ENCODE assay signal across 12 cellular contexts in genomic region chr18:37698508-37699035, GRCh38.
"Had no signal": no experiment of that assay in that cellular context is flagged by ENCODE, and none has a peak within 500 bp of the region (broad histone marks: within the 10 kb centered on the region; RNA-seq: fewer than 3 reads in every experiment).

No MANE protein-coding gene starts in this region.

- ATAC-seq: left colon; sciatic nerve; stimulated activated naive CD8-positive, alpha-beta T cell treated with anti-CD3 and anti-CD28 coated beads, Interleukin-15, amount 100 ng/mL, for 72 hours had no signal

- DNase-seq: activated CD4-positive, CD25-positive, alpha-beta regulatory T cell treated with anti-CD3 and anti-CD28 coated beads, Interleukin-2, amount 50 U/mL, for 72 hours; activated naive CD4-positive, alpha-beta T cell; activated naive CD8-positive, alpha-beta T cell treated with anti-CD3 and anti-CD28 coated beads, Interleukin-2, amount 10 ng/mL, durations not matched to agents 7 days and 5 days; activated T-cell treated with anti-CD3 and anti-CD28 coated beads for 4 hours; effector CD8-positive, alpha-beta T cell; foreskin fibroblast; hypothalamus; left colon; midbrain; stimulated activated naive CD8-positive, alpha-beta T cell treated with anti-CD3 and anti-CD28 coated beads, Interleukin-15, amount 100 ng/mL, for 72 hours had no signal

- H3K4me3 ChIP-seq: lung had no signal
